In the genomic region with DNA sequence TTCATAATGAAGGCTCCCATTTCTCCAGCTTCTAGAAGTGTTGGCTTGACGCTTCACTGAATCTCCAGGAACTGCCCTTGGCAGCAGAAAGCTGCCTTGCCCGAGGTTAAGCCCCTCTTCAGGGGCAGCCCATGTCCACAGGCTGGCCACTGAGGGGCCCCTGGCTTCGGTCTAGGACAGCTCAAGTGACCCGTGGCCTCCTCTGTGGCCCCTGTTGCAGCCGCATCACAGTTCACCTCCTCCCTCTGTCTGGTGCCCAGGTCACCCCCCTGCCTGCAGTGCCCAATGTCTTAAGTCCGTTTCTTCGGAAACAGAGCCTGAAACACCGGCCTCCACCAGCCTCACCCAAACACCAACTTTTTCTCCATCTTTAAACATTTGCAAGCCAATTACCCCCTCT, we compare ENCODE assay signal across 29 cellular contexts.
DNase-seq lines count a peak whose midpoint lies in the region; ATAC-seq, FAIRE-seq and TF ChIP-seq lines count a peak whose summit lies in the region.
"Had no signal": no experiment of that assay in that cellular context is flagged by ENCODE, and none has a peak within 500 bp of the region (broad histone marks: within the 10 kb centered on the region; RNA-seq: fewer than 3 reads in every experiment).

No MANE protein-coding gene starts in this region.

- no peaks in the 10 kb centered on the region for H3K79me1 ChIP-seq in H9 (ENCODE audit: insufficient read depth, low read depth, low read length, poor library complexity, severe bottlenecking)
- H3K79me1 ChIP-seq in H1 (ENCODE audit: low read depth, low read length), result no peaks in the 10 kb centered on the region

- H3K4me1 ChIP-seq in H9 (ENCODE audit: insufficient read depth, low read length), result no peaks in the 10 kb centered on the region
- H3K4me1 ChIP-seq in HCT116 (ENCODE audit: control insufficient read depth in 1 of 2, insufficient read depth in 2 of 2, low read length in 2 of 2), result no peaks in the 10 kb centered on the region
- H3K4me1 ChIP-seq in H1 (replicated peaks in 1 of 4; ENCODE audit: control insufficient read depth in 3 of 4, insufficient read depth in 4 of 4, low read length in 3 of 4), result no peaks in the 10 kb centered on the region
- H3K4me1 ChIP-seq: BE2C had no signal

- no peak overlapping the region for H4K5ac ChIP-seq in H9 (ENCODE audit: insufficient read length, low read depth, low read length)
- no peak overlapping the region for H4K5ac ChIP-seq in H1 (ENCODE audit: insufficient read length, low read depth, low read length)

- H4K20me1 ChIP-seq in H9 (ENCODE audit: control insufficient read depth, insufficient read depth, insufficient read length) (no peaks in the 10 kb centered on the region), HCT116 (ENCODE audit: insufficient read depth) (no peaks in the 10 kb centered on the region), H1 (replicated peaks in 1 of 2; ENCODE audit: control insufficient read depth in 1 of 2, insufficient read depth in 2 of 2, low read length in 2 of 2) (no peaks in the 10 kb centered on the region)
- H4K20me1 ChIP-seq: BLaER1 had no signal

- H3K27me3 Mint-ChIP-seq in H9 (ENCODE audit: low read depth) (peaks cover 2% of the 10 kb centered on the region; the same call in 1 of the 2 replicates), osteocyte (ENCODE audit: unreplicated experiment) (no peaks in the 10 kb centered on the region)
- H3K27me3 Mint-ChIP-seq: CD4-positive, CD25-positive, alpha-beta regulatory T cell had no signal

- no peak for FAIRE-seq in H1 (lab: Jason Lieb, UNC)
- FAIRE-seq: A204.1, GM12878, GM12892, GM18507, GM19239 had no signal

- POLR2A ChIA-PET in HCT116 (lab: Charles Lee) (no interaction called here), H1 (lab: Charles Lee; ENCODE audit: partially characterized antibody) (no interaction called here)

- peak overlapping the region; percentile 31; the same call in 1 of the 2 replicates for H3K14ac ChIP-seq in H9 (ENCODE audit: insufficient read depth, low read length)
- no peak overlapping the region for H3K14ac ChIP-seq in H1 (ENCODE audit: insufficient read length)

- no peak overlapping the region for H2BK15ac ChIP-seq in H9 (ENCODE audit: low read depth, low read length)
- no peak overlapping the region for H2BK15ac ChIP-seq in H1 (ENCODE audit: low read length)

- H3K4me2 ChIP-seq in H9 (ENCODE audit: insufficient read depth, insufficient read length, low read length) (no peak overlapping the region), HCT116 (ENCODE audit: low read length) (no peak overlapping the region), H1 (ENCODE audit: insufficient read depth in 1 of 2, low read depth in 2 of 2, low read length in 2 of 2) (no peak overlapping the region)
- H3K4me2 ChIP-seq: BLaER1 had no signal

- H4K8ac ChIP-seq in H9 (replicated peaks; ENCODE audit: insufficient read length, low read depth, low read length), result no peak overlapping the region
- H4K8ac ChIP-seq in H1 (ENCODE audit: extremely low read depth, insufficient read depth, low read length), result peak overlapping the region; percentile 25; the same call in 1 of the 2 replicates

- H2BK5ac ChIP-seq in H9 (ENCODE audit: insufficient read length, low read length), result no peak overlapping the region
- H2BK5ac ChIP-seq in H1 (ENCODE audit: low read depth, low read length), result no peak overlapping the region

- H4K91ac ChIP-seq in H9 (ENCODE audit: insufficient read length, low read depth, low read length) (no peak overlapping the region), H1 (replicated peaks; ENCODE audit: insufficient read length, low read length) (no peak overlapping the region)

- H3K36me3 Mint-ChIP-seq in H9 (ENCODE audit: insufficient read depth in 1 of 3, low read depth in 3 of 3) (peaks cover 0 to 10% (median 8%) of the 10 kb centered on the region in 3 experiments; a peak in 5 of 7 replicates), osteocyte (ENCODE audit: unreplicated experiment) (no peaks in the 10 kb centered on the region)
- H3K36me3 Mint-ChIP-seq: CD14-positive monocyte; CD4-positive, alpha-beta memory T cell; CD4-positive, CD25-positive, alpha-beta regulatory T cell; CD8-positive, alpha-beta memory T cell had no signal

- H3K4ac ChIP-seq in H9 (ENCODE audit: low read depth, low read length) (no peak overlapping the region), H1 (replicated peaks; ENCODE audit: insufficient read length, low read depth, low read length) (no peak overlapping the region)

- no peak overlapping the region for H3T11ph ChIP-seq in H9 (ENCODE audit: low read length)

- H3K23ac ChIP-seq in H9 (ENCODE audit: insufficient read length, low read depth, low read length) (no peak overlapping the region), H1 (ENCODE audit: insufficient read length) (no peak overlapping the region)

- RAD21 ChIA-PET in HCT116 (lab: Charles Lee; ENCODE audit: low non-redundant PET in 1 of 2, low total read pairs in 2 of 2, uncharacterized antibody in 2 of 2, unreplicated experiment in 2 of 2), result no interaction called here

- no peak overlapping the region for H2BK20ac ChIP-seq in H9 (ENCODE audit: low read depth, low read length, poor library complexity, severe bottlenecking)
- H2BK20ac ChIP-seq in H1 (ENCODE audit: low read length), result no peak overlapping the region

- H3K4me1 Mint-ChIP-seq in H9 (no peaks in the 10 kb centered on the region), osteocyte (ENCODE audit: unreplicated experiment) (no peaks in the 10 kb centered on the region)
- H3K4me1 Mint-ChIP-seq: CD14-positive monocyte; CD4-positive, alpha-beta memory T cell; CD4-positive, CD25-positive, alpha-beta regulatory T cell; CD8-positive, alpha-beta memory T cell had no signal

- H3K36me3 ChIP-seq in HCT116 (ENCODE audit: control insufficient read depth in 1 of 2, insufficient read depth in 2 of 2, low read length in 2 of 2), result no peaks in the 10 kb centered on the region
- H3K36me3 ChIP-seq in H1 (ENCODE audit: control insufficient read depth in 2 of 4, insufficient read depth in 4 of 4, low read length in 3 of 4), result no peaks in the 10 kb centered on the region
- H3K36me3 ChIP-seq: BE2C, BLaER1 had no signal

- H3K4me3 Mint-ChIP-seq in H9, result no peak overlapping the region
- no peak overlapping the region for H3K4me3 Mint-ChIP-seq in osteocyte (ENCODE audit: unreplicated experiment)
- H3K4me3 Mint-ChIP-seq: CD14-positive monocyte; CD4-positive, alpha-beta memory T cell; CD4-positive, CD25-positive, alpha-beta regulatory T cell; CD8-positive, alpha-beta memory T cell had no signal

- TF ChIP-seq CTCF in H9 (conservative IDR thresholded peaks at IDR 0.05) (no peak), HCT116 (IDR thresholded peaks at IDR 0.05 in 2 of 3, conservative IDR thresholded peaks at IDR 0.05 in 1 of 3; ENCODE audit: borderline replicate concordance in 1 of 3, insufficient read depth in 1 of 3, low read depth in 2 of 3, low read length in 2 of 3) (no peak), H1 (IDR thresholded peaks at IDR 0.05; ENCODE audit: control extremely low read depth in 1 of 3, insufficient read depth in 1 of 3, low read depth in 1 of 3, low read length in 3 of 3) (no peak), osteocyte (IDR thresholded peaks at IDR 0.05) (no peak)

- no peak overlapping the region for H3K27ac ChIP-seq in H9 (ENCODE audit: insufficient read length, low read depth, low read length)
- H3K27ac ChIP-seq in HCT116 (ENCODE audit: low read depth, low read length), result no peak overlapping the region
- H3K27ac ChIP-seq in H1 (ENCODE audit: low read depth, low read length), result no peak overlapping the region
- H3K27ac ChIP-seq: BLaER1 had no signal

- H3K9ac ChIP-seq in H9 (ENCODE audit: extremely low read depth, insufficient read length, low read length), result no peak overlapping the region
- H3K9ac ChIP-seq in HCT116 (ENCODE audit: low read length), result no peak overlapping the region
- H3K9ac ChIP-seq in H1 (replicated peaks in 1 of 4; ENCODE audit: extremely low read depth in 1 of 4, low read depth in 3 of 4, low read length in 3 of 4), result no peak overlapping the region
- H3K9ac ChIP-seq: BLaER1 had no signal

- intact Hi-C loops in HCT116 (cut with micrococcal nuclease), result no loop called here

- H2AFZ ChIP-seq in H9 (ENCODE audit: low read length), result no peak overlapping the region
- no peak overlapping the region for H2AFZ ChIP-seq in HCT116 (ENCODE audit: low read depth, low read length, poor library complexity, severe bottlenecking)
- H2AFZ ChIP-seq in H1 (ENCODE audit: low read length), result no peak overlapping the region

- BruUV-seq in HCT116 (replicated peaks; lab: Mats Ljungman, UMichigan), result no TSS peak

- H3K9me2 ChIP-seq in HCT116 (ENCODE audit: insufficient read depth), result no peaks in the 10 kb centered on the region

- H3K23me2 ChIP-seq in H9 (ENCODE audit: insufficient read length, low read depth, low read length, poor library complexity, severe bottlenecking) (no peaks in the 10 kb centered on the region), H1 (ENCODE audit: low read depth, low read length) (no peaks in the 10 kb centered on the region)

- CTCF ChIA-PET in HCT116 (lab: Charles Lee) (interaction anchor here (1.2 kb wide), 1 partner anchor 227 kb away, joined by 3 read pairs; no protein-coding TSS in a partner anchor), H1 (lab: Charles Lee; ENCODE audit: partially characterized antibody) (no interaction called here)

- H3K27ac Mint-ChIP-seq in H9, result no peak overlapping the region
- no peak overlapping the region for H3K27ac Mint-ChIP-seq in osteocyte (ENCODE audit: unreplicated experiment)
- H3K27ac Mint-ChIP-seq: CD14-positive monocyte; CD4-positive, CD25-positive, alpha-beta regulatory T cell; CD8-positive, alpha-beta memory T cell had no signal

- TF ChIP-seq POLR2A in HCT116 (IDR thresholded peaks at IDR 0.05; ENCODE audit: borderline replicate concordance, extremely low read depth, insufficient read depth, insufficient read length), result no peak
- TF ChIP-seq POLR2A in H1 (IDR thresholded peaks at IDR 0.05; ENCODE audit: control extremely low read depth in 1 of 2, low read depth in 2 of 2, low read length in 2 of 2), result no peak

- peaks cover 8 to 14% of the 10 kb centered on the region in 2 experiments for H3K9me3 Mint-ChIP-seq in H9
- H3K9me3 Mint-ChIP-seq in osteocyte (ENCODE audit: unreplicated experiment), result peaks cover 18% of the 10 kb centered on the region

- TF ChIP-seq RAD21 in HCT116 (IDR thresholded peaks at IDR 0.05; ENCODE audit: low read depth) (no peak), H1 (IDR thresholded peaks at IDR 0.05 in 1 of 2, conservative IDR thresholded peaks at IDR 0.05 in 1 of 2; ENCODE audit: low read depth in 2 of 2, low read length in 2 of 2) (no peak)

- H3K79me2 ChIP-seq in H9 (ENCODE audit: insufficient read depth, low read length) (no peaks in the 10 kb centered on the region), HCT116 (ENCODE audit: insufficient read depth, low read length) (no peaks in the 10 kb centered on the region), H1 (ENCODE audit: control insufficient read depth in 1 of 2, insufficient read depth in 2 of 2, low read length in 2 of 2) (no peaks in the 10 kb centered on the region)

- no CpG with 5 or more reads among the region's 8 CpGs for WGBS in H9 (ENCODE audit: extremely low coverage, insufficient read length, low lambda C conversion rate)
- 73% methylated on average over 8 of the region's 8 CpGs; no CpG with 5 or more reads in 1 of the 2 experiments for WGBS in H1 (ENCODE audit: extremely low coverage in 1 of 2, insufficient coverage in 1 of 2, insufficient read length in 1 of 2, insufficient replicate concordance in 2 of 2, low coverage in 1 of 2, low lambda C conversion rate in 2 of 2, missing lambda C conversion rate in 1 of 2), 2 experiments

- no peaks in the 10 kb centered on the region for H3K27me3 ChIP-seq in H9 (ENCODE audit: insufficient read depth, low read length)
- peaks cover 31% of the 10 kb centered on the region for H3K27me3 ChIP-seq in HCT116 (ENCODE audit: insufficient read depth, low read length)
- H3K27me3 ChIP-seq in H1 (replicated peaks in 1 of 4; ENCODE audit: control insufficient read depth in 3 of 4, extremely low read depth in 1 of 4, insufficient read depth in 3 of 4, low read length in 3 of 4), result no peaks in the 10 kb centered on the region
- H3K27me3 ChIP-seq: BE2C, BLaER1 had no signal

- H3K4me3 ChIP-seq in HCT116 (replicated peaks in 1 of 2; ENCODE audit: low read depth in 1 of 2, low read length in 2 of 2) (no peak overlapping the region), H1 (ENCODE audit: extremely low read depth in 1 of 4, insufficient read depth in 2 of 4, low read depth in 3 of 4, low read length in 4 of 4) (no peak overlapping the region)
- H3K4me3 ChIP-seq: BLaER1, GM12878 had no signal

- ATAC-seq in HCT116 (peak; percentile 36; the same call in 1 of the 2 replicates), GM18867 (IDR thresholded peaks at IDR 0.05; ENCODE audit: unreplicated experiment) (no peak)
- ATAC-seq: GM12878 had no signal

- H2BK120ac ChIP-seq in H9 (ENCODE audit: low read depth, low read length, poor library complexity, severe bottlenecking) (no peak overlapping the region), H1 (replicated peaks; ENCODE audit: low read depth, low read length) (no peak overlapping the region)

- no peak for TF ChIP-seq EP300 in H1 (IDR thresholded peaks at IDR 0.05; ENCODE audit: borderline replicate concordance in 1 of 2, low read depth in 2 of 2, low read length in 2 of 2)

- H2AK5ac ChIP-seq in H9 (ENCODE audit: insufficient read length, low read length) (no peak overlapping the region), H1 (ENCODE audit: low read depth, low read length) (no peak overlapping the region)

- DNase-seq in H9 (no peak), HCT116 (ENCODE audit: low read depth, low spot score) (no peak), H1 (ENCODE audit: low read depth in 1 of 2, low spot score in 2 of 2) (no peak), osteocyte (ENCODE audit: extremely low spot score, unreplicated experiment) (peak; percentile 72), T-helper 9 cell (no peak), SW480 (ENCODE audit: low spot score) (no peak)
- DNase-seq: 8988T; ACHN; BE2C; C1 segment of cervical spinal cord; CD4-positive, alpha-beta memory T cell; CD4-positive, CD25-positive, alpha-beta regulatory T cell; CD8-positive, alpha-beta memory T cell; COR-L47; DMS 273 treated with DMSO at 0.1 percent for 48 hours; DMS153; DMS53; DMS79; DND-41; EL; GDM1 had no signal

- H3K9me3 ChIP-seq in H9 (ENCODE audit: control insufficient read depth, low read depth, low read length) (no peaks in the 10 kb centered on the region), HCT116 (ENCODE audit: control insufficient read depth in 1 of 2, insufficient read depth in 1 of 2, low read depth in 1 of 2, low read length in 2 of 2) (no peaks in the 10 kb centered on the region; a peak in 2 of 4 replicates), H1 (ENCODE audit: insufficient read depth in 2 of 2, low read depth in 1 of 2, low read length in 1 of 2) (peaks cover 0 to 8% of the 10 kb centered on the region in 2 experiments; a peak in 1 of 4 replicates)
- H3K9me3 ChIP-seq: BE2C had no signal

- H2BK12ac ChIP-seq in H9 (ENCODE audit: insufficient read length, low read depth, low read length) (no peak overlapping the region), H1 (ENCODE audit: low read depth, low read length) (no peak overlapping the region)

- H3K56ac ChIP-seq in H9 (ENCODE audit: insufficient read length, low read depth, low read length) (no peak overlapping the region), H1 (replicated peaks; ENCODE audit: insufficient read length, low read depth, low read length) (no peak overlapping the region)

- H3K18ac ChIP-seq in H9 (ENCODE audit: insufficient read length, low read depth, low read length) (no peak overlapping the region), H1 (ENCODE audit: extremely low read depth, low read length) (no peak overlapping the region)
